ENCODE assay signal across 1 cellular context in the genomic region with DNA sequence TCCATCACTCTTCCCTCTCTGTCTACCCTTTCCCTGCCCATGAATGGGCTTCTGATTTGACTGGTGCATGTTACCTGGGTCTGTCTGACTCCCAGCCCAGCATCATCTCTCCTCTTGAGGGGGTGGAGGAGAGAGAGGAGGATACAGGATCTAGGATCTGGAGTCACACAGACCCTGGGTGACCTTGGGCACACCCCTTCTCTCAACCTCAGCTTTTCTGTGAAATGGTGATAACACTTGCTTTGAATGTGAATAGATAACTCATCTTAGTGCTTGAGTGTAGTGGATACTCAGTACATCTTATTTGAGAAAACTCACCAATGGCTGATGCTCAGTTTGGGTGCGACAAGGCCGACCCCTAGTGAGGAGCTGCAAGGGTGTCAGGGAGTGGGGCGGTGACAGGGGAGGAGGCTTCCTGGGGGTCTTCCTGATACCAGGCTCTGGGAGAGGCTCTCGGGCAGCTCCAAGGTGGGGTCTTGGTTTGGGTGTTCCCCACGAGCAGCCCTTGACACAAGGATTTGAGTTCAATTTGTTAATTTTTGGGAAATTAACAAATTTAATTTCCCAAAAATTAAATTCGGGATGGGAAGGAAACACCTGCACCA.
TF ChIP-seq lines count a peak whose summit lies in the region.

No MANE protein-coding gene starts in this region.

TF ChIP-seq in WTC11, 78 proteins besides CTCF, POLR2A, EP300 and RAD21 (continued from another document):
- TF ChIP-seq, protein P1, sequence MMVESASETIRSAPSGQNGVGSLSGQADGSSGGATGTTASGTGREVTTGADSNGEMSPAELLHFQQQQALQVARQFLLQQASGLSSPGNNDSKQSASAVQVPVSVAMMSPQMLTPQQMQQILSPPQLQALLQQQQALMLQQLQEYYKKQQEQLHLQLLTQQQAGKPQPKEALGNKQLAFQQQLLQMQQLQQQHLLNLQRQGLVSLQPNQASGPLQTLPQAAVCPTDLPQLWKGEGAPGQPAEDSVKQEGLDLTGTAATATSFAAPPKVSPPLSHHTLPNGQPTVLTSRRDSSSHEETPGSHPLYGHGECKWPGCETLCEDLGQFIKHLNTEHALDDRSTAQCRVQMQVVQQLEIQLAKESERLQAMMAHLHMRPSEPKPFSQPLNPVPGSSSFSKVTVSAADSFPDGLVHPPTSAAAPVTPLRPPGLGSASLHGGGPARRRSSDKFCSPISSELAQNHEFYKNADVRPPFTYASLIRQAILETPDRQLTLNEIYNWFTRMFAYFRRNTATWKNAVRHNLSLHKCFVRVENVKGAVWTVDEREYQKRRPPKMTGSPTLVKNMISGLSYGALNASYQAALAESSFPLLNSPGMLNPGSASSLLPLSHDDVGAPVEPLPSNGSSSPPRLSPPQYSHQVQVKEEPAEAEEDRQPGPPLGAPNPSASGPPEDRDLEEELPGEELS (CRISPR knock-in tag; IDR thresholded peaks at IDR 0.05) = no peak
- TF ChIP-seq, protein P2, sequence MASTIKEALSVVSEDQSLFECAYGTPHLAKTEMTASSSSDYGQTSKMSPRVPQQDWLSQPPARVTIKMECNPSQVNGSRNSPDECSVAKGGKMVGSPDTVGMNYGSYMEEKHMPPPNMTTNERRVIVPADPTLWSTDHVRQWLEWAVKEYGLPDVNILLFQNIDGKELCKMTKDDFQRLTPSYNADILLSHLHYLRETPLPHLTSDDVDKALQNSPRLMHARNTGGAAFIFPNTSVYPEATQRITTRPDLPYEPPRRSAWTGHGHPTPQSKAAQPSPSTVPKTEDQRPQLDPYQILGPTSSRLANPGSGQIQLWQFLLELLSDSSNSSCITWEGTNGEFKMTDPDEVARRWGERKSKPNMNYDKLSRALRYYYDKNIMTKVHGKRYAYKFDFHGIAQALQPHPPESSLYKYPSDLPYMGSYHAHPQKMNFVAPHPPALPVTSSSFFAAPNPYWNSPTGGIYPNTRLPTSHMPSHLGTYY (CRISPR knock-in tag; IDR thresholded peaks at IDR 0.05) = no peak
- TF ChIP-seq HMGA2 (CRISPR knock-in tag; IDR thresholded peaks at IDR 0.05) (no peak), PRRX2 (CRISPR knock-in tag; IDR thresholded peaks at IDR 0.05) (no peak), SP1 (CRISPR knock-in tag; conservative IDR thresholded peaks at IDR 0.05) (no peak), KAT7 (CRISPR knock-in tag; IDR thresholded peaks at IDR 0.05; ENCODE audit: borderline replicate concordance) (no peak)
- TF ChIP-seq, protein P3, sequence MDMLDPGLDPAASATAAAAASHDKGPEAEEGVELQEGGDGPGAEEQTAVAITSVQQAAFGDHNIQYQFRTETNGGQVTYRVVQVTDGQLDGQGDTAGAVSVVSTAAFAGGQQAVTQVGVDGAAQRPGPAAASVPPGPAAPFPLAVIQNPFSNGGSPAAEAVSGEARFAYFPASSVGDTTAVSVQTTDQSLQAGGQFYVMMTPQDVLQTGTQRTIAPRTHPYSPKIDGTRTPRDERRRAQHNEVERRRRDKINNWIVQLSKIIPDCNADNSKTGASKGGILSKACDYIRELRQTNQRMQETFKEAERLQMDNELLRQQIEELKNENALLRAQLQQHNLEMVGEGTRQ (CRISPR knock-in tag; IDR thresholded peaks at IDR 0.05) = no peak
- TF ChIP-seq, protein P4, sequence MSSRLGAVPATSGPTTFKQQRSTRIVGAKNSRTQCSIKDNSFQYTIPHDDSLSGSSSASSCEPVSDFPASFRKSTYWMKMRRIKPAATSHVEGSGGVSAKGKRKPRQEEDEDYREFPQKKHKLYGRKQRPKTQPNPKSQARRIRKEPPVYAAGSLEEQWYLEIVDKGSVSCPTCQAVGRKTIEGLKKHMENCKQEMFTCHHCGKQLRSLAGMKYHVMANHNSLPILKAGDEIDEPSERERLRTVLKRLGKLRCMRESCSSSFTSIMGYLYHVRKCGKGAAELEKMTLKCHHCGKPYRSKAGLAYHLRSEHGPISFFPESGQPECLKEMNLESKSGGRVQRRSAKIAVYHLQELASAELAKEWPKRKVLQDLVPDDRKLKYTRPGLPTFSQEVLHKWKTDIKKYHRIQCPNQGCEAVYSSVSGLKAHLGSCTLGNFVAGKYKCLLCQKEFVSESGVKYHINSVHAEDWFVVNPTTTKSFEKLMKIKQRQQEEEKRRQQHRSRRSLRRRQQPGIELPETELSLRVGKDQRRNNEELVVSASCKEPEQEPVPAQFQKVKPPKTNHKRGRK (CRISPR knock-in tag; IDR thresholded peaks at IDR 0.05; ENCODE audit: borderline replicate concordance) = no peak
